7 cellular contexts compared by ENCODE assay signal in genomic region chrX:7399373-7399772, GRCh38.
"Had no signal": no experiment of that assay in that cellular context is flagged by ENCODE, and none has a peak within 500 bp of the region (broad histone marks: within the 10 kb centered on the region; RNA-seq: fewer than 3 reads in every experiment).

No MANE protein-coding gene starts in this region.

- ATAC-seq: GM12878 had no signal

- DNase-seq: GF-D8 had no signal

- FAIRE-seq: G401.6, GM12878, GM12891, GM12892, GM18507, GM19239 had no signal

- H3K4me3 ChIP-seq: GM12878 had no signal
